Comparison of ENCODE assay signal across 1 cellular context in the genomic region with DNA sequence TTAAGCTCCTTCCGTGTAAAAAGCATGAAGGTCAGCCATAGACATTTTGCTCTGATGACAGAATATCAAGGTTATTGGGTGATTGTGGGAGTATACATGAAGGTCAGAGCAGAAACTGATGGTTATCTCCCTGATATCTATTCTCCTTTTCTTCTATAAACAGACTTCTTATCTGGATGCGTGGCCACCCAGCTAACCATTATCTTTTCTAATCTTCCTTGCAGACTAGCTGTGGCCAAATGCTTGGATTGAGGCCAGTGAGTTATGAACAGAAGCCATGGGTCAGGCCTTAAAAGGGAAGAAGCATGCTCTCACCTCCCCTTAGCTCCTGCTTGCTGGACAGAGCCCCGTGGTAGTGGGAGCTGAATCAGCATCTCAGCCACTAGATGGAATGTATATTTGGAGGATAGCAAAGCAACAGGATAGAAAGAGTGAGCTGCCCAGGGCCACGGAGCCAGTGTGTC.
TF ChIP-seq lines count a peak whose summit lies in the region.

No MANE protein-coding gene starts in this region.

TF ChIP-seq in K562, 482 proteins besides CTCF, POLR2A, EP300 and RAD21 (continued from another document and continues in another):
- TF ChIP-seq OTX1 (CRISPR knock-in tag; IDR thresholded peaks at IDR 0.05), result peak; percentile 45; the same call in 1 of the 2 replicates
- TF ChIP-seq ZNF263 (CRISPR knock-in tag; IDR thresholded peaks at IDR 0.05; ENCODE audit: borderline replicate concordance), result no peak
- TF ChIP-seq STAT5B (CRISPR knock-in tag; IDR thresholded peaks at IDR 0.05), result no peak
- TF ChIP-seq HSF4 (CRISPR knock-in tag; IDR thresholded peaks at IDR 0.05; ENCODE audit: borderline replicate concordance), result no peak
- no peak for TF ChIP-seq ETV5 (CRISPR knock-in tag; IDR thresholded peaks at IDR 0.05; ENCODE audit: low read depth)
- no peak for TF ChIP-seq SP1 (CRISPR knock-in tag; IDR thresholded peaks at IDR 0.05)
- TF ChIP-seq PHB (CRISPR knock-in tag; IDR thresholded peaks at IDR 0.05), result no peak
- TF ChIP-seq, protein P1, sequence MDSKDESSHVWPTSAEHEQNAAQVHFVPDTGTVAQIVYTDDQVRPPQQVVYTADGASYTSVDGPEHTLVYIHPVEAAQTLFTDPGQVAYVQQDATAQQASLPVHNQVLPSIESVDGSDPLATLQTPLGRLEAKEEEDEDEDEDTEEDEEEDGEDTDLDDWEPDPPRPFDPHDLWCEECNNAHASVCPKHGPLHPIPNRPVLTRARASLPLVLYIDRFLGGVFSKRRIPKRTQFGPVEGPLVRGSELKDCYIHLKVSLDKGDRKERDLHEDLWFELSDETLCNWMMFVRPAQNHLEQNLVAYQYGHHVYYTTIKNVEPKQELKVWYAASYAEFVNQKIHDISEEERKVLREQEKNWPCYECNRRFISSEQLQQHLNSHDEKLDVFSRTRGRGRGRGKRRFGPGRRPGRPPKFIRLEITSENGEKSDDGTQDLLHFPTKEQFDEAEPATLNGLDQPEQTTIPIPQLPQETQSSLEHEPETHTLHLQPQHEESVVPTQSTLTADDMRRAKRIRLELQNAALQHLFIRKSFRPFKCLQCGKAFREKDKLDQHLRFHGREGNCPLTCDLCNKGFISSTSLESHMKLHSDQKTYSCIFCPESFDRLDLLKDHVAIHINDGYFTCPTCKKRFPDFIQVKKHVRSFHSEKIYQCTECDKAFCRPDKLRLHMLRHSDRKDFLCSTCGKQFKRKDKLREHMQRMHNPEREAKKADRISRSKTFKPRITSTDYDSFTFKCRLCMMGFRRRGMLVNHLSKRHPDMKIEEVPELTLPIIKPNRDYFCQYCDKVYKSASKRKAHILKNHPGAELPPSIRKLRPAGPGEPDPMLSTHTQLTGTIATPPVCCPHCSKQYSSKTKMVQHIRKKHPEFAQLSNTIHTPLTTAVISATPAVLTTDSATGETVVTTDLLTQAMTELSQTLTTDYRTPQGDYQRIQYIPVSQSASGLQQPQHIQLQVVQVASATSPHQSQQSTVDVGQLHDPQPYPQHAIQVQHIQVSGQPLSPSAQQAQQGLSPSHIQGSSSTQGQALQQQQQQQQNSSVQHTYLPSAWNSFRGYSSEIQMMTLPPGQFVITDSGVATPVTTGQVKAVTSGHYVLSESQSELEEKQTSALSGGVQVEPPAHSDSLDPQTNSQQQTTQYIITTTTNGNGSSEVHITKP (IDR thresholded peaks at IDR 0.05; ENCODE audit: partially characterized antibody), result no peak
- TF ChIP-seq KAT2B (IDR thresholded peaks at IDR 0.05; ENCODE audit: low read depth, low read length), result no peak
- no peak for TF ChIP-seq GATAD2A (IDR thresholded peaks at IDR 0.05)
- TF ChIP-seq, protein P2, sequence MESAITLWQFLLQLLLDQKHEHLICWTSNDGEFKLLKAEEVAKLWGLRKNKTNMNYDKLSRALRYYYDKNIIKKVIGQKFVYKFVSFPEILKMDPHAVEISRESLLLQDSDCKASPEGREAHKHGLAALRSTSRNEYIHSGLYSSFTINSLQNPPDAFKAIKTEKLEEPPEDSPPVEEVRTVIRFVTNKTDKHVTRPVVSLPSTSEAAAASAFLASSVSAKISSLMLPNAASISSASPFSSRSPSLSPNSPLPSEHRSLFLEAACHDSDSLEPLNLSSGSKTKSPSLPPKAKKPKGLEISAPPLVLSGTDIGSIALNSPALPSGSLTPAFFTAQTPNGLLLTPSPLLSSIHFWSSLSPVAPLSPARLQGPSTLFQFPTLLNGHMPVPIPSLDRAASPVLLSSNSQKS (CRISPR knock-in tag; IDR thresholded peaks at IDR 0.05), result no peak
- no peak for TF ChIP-seq ZNF436 (CRISPR knock-in tag; IDR thresholded peaks at IDR 0.05)
- no peak for TF ChIP-seq ZNF696 (CRISPR knock-in tag; conservative IDR thresholded peaks at IDR 0.05)
- TF ChIP-seq RBBP5 (IDR thresholded peaks at IDR 0.05; ENCODE audit: borderline replicate concordance, insufficient read depth, low read length, poor library complexity, severe bottlenecking), result no peak
- TF ChIP-seq, protein P3, sequence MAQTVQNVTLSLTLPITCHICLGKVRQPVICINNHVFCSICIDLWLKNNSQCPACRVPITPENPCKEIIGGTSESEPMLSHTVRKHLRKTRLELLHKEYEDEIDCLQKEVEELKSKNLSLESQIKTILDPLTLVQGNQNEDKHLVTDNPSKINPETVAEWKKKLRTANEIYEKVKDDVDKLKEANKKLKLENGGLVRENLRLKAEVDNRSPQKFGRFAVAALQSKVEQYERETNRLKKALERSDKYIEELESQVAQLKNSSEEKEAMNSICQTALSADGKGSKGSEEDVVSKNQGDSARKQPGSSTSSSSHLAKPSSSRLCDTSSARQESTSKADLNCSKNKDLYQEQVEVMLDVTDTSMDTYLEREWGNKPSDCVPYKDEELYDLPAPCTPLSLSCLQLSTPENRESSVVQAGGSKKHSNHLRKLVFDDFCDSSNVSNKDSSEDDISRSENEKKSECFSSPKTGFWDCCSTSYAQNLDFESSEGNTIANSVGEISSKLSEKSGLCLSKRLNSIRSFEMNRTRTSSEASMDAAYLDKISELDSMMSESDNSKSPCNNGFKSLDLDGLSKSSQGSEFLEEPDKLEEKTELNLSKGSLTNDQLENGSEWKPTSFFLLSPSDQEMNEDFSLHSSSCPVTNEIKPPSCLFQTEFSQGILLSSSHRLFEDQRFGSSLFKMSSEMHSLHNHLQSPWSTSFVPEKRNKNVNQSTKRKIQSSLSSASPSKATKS (CRISPR knock-in tag; IDR thresholded peaks at IDR 0.05), result no peak
- TF ChIP-seq ZNF282 (CRISPR knock-in tag; IDR thresholded peaks at IDR 0.05), result no peak
- TF ChIP-seq, protein P4, sequence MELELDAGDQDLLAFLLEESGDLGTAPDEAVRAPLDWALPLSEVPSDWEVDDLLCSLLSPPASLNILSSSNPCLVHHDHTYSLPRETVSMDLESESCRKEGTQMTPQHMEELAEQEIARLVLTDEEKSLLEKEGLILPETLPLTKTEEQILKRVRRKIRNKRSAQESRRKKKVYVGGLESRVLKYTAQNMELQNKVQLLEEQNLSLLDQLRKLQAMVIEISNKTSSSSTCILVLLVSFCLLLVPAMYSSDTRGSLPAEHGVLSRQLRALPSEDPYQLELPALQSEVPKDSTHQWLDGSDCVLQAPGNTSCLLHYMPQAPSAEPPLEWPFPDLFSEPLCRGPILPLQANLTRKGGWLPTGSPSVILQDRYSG (tag; conservative IDR thresholded peaks at IDR 0.05; ENCODE audit: low read depth), result 0 out of 2 replicates have a peak, but pooled peaks have one; percentile 29
- TF ChIP-seq MXI1 (IDR thresholded peaks at IDR 0.05; ENCODE audit: low read depth, low read length), result no peak
- TF ChIP-seq IFI16 (CRISPR knock-in tag; IDR thresholded peaks at IDR 0.05), result no peak
- no peak for TF ChIP-seq PCBP1 (IDR thresholded peaks at IDR 0.05; ENCODE audit: low read depth, low read length, poor library complexity, severe bottlenecking)
- TF ChIP-seq MECOM (CRISPR knock-in tag; IDR thresholded peaks at IDR 0.05), result peak; percentile 37; the same call in 1 of the 2 replicates
- TF ChIP-seq HNRNPUL1 (IDR thresholded peaks at IDR 0.05; ENCODE audit: low read length), result no peak
- TF ChIP-seq FOXK1 (CRISPR knock-in tag; IDR thresholded peaks at IDR 0.05; ENCODE audit: borderline replicate concordance), result no peak
- TF ChIP-seq PTRF (tag; IDR thresholded peaks at IDR 0.05), result no peak
- TF ChIP-seq NFE2 (IDR thresholded peaks at IDR 0.05; ENCODE audit: low read depth), result no peak; the same call in 1 of the 2 replicates
- TF ChIP-seq DMBX1 (CRISPR knock-in tag; IDR thresholded peaks at IDR 0.05; ENCODE audit: borderline replicate concordance), result no peak
- TF ChIP-seq SUPT5H (IDR thresholded peaks at IDR 0.05), result no peak
- no peak for TF ChIP-seq SIX5 (IDR thresholded peaks at IDR 0.05; ENCODE audit: borderline replicate concordance in 1 of 2, insufficient read depth in 1 of 2, low read depth in 1 of 2, low read length in 2 of 2)
- TF ChIP-seq NFATC3 (IDR thresholded peaks at IDR 0.05), result no peak
- no peak for TF ChIP-seq POLR2G (IDR thresholded peaks at IDR 0.05; ENCODE audit: low read depth, low read length)
- no peak for TF ChIP-seq ZNF311 (CRISPR knock-in tag; IDR thresholded peaks at IDR 0.05)
- TF ChIP-seq, protein P5, sequence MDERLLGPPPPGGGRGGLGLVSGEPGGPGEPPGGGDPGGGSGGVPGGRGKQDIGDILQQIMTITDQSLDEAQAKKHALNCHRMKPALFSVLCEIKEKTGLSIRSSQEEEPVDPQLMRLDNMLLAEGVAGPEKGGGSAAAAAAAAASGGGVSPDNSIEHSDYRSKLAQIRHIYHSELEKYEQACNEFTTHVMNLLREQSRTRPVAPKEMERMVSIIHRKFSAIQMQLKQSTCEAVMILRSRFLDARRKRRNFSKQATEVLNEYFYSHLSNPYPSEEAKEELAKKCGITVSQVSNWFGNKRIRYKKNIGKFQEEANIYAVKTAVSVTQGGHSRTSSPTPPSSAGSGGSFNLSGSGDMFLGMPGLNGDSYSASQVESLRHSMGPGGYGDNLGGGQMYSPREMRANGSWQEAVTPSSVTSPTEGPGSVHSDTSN (CRISPR knock-in tag; IDR thresholded peaks at IDR 0.05; ENCODE audit: low read depth), result no peak
- TF ChIP-seq, protein P5 (tag; conservative IDR thresholded peaks at IDR 0.05; ENCODE audit: low read depth), result no peak
- no peak for TF ChIP-seq RBM39 (optimal IDR thresholded peaks at IDR 0.05; ENCODE audit: low read depth, low read length)
- TF ChIP-seq KLF6 (CRISPR knock-in tag; IDR thresholded peaks at IDR 0.05; ENCODE audit: borderline replicate concordance), result peak; percentile 46; the same call in 1 of the 2 replicates
- TF ChIP-seq RFX1 (IDR thresholded peaks at IDR 0.05), result no peak
- TF ChIP-seq CC2D1A (IDR thresholded peaks at IDR 0.05), result no peak
- TF ChIP-seq, protein P6, sequence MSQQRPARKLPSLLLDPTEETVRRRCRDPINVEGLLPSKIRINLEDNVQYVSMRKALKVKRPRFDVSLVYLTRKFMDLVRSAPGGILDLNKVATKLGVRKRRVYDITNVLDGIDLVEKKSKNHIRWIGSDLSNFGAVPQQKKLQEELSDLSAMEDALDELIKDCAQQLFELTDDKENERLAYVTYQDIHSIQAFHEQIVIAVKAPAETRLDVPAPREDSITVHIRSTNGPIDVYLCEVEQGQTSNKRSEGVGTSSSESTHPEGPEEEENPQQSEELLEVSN (IDR thresholded peaks at IDR 0.05; ENCODE audit: borderline replicate concordance in 1 of 2, extremely low read depth in 1 of 2, insufficient read depth in 1 of 2, insufficient read length in 1 of 2, low read depth in 1 of 2, low read length in 1 of 2, poor library complexity in 1 of 2, severe bottlenecking in 1 of 2), result no peak
- TF ChIP-seq MYBL2 (IDR thresholded peaks at IDR 0.05; ENCODE audit: low read depth), result no peak
- TF ChIP-seq MYBL2 (CRISPR knock-in tag; IDR thresholded peaks at IDR 0.05; ENCODE audit: borderline replicate concordance), result no peak
- TF ChIP-seq PRPF4 (IDR thresholded peaks at IDR 0.05; ENCODE audit: insufficient read depth, low read depth, low read length, poor library complexity, severe bottlenecking), result no peak
- TF ChIP-seq, protein P7, sequence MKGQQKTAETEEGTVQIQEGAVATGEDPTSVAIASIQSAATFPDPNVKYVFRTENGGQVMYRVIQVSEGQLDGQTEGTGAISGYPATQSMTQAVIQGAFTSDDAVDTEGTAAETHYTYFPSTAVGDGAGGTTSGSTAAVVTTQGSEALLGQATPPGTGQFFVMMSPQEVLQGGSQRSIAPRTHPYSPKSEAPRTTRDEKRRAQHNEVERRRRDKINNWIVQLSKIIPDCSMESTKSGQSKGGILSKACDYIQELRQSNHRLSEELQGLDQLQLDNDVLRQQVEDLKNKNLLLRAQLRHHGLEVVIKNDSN (CRISPR knock-in tag; IDR thresholded peaks at IDR 0.05), result no peak
- no peak for TF ChIP-seq CHCHD3 (CRISPR knock-in tag; IDR thresholded peaks at IDR 0.05)
- TF ChIP-seq, protein P8, sequence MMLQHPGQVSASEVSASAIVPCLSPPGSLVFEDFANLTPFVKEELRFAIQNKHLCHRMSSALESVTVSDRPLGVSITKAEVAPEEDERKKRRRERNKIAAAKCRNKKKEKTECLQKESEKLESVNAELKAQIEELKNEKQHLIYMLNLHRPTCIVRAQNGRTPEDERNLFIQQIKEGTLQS (IDR thresholded peaks at IDR 0.05), result no peak
- TF ChIP-seq, protein P8 (CRISPR knock-in tag; conservative IDR thresholded peaks at IDR 0.05), result no peak
- TF ChIP-seq ETS2 (tag; IDR thresholded peaks at IDR 0.05; ENCODE audit: borderline replicate concordance, poor library complexity, severe bottlenecking), result no peak
- TF ChIP-seq ATF1 (CRISPR knock-in tag; IDR thresholded peaks at IDR 0.05), result no peak
- TF ChIP-seq ATF1 (tag; IDR thresholded peaks at IDR 0.05), result peak; percentile 46; the same call in 1 of the 2 replicates
- TF ChIP-seq, protein P9, sequence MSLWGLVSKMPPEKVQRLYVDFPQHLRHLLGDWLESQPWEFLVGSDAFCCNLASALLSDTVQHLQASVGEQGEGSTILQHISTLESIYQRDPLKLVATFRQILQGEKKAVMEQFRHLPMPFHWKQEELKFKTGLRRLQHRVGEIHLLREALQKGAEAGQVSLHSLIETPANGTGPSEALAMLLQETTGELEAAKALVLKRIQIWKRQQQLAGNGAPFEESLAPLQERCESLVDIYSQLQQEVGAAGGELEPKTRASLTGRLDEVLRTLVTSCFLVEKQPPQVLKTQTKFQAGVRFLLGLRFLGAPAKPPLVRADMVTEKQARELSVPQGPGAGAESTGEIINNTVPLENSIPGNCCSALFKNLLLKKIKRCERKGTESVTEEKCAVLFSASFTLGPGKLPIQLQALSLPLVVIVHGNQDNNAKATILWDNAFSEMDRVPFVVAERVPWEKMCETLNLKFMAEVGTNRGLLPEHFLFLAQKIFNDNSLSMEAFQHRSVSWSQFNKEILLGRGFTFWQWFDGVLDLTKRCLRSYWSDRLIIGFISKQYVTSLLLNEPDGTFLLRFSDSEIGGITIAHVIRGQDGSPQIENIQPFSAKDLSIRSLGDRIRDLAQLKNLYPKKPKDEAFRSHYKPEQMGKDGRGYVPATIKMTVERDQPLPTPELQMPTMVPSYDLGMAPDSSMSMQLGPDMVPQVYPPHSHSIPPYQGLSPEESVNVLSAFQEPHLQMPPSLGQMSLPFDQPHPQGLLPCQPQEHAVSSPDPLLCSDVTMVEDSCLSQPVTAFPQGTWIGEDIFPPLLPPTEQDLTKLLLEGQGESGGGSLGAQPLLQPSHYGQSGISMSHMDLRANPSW (CRISPR knock-in tag; IDR thresholded peaks at IDR 0.05), result no peak
- TF ChIP-seq ZBTB7A (IDR thresholded peaks at IDR 0.05; ENCODE audit: borderline replicate concordance, control insufficient read depth, low read depth, low read length), result no peak
- no peak for TF ChIP-seq DDX20 (tag; IDR thresholded peaks at IDR 0.05; ENCODE audit: low read depth)
- TF ChIP-seq TRIM28 (IDR thresholded peaks at IDR 0.05), result no peak
- TF ChIP-seq ZBTB1 (CRISPR knock-in tag; IDR thresholded peaks at IDR 0.05; ENCODE audit: borderline replicate concordance, low read depth), result no peak
- TF ChIP-seq HDAC1 (IDR thresholded peaks at IDR 0.05), result 0 out of 4 replicates have a peak, but pooled peaks of 1 of the 2 experiments have one; percentile 19
